In genomic region chr2:225055714-225056113, GRCh38 we compare ENCODE assay signal across 19 cellular contexts. TPM values are rescaled to one million over a fixed set of nuclear protein-coding genes. Genes with fewer than 3 reads are reported as not detected.
DNase-seq lines count a peak whose midpoint lies in the region; ATAC-seq and TF ChIP-seq lines count a peak whose summit lies in the region.
"Had no signal": no experiment of that assay in that cellular context is flagged by ENCODE, and none has a peak within 500 bp of the region (broad histone marks: within the 10 kb centered on the region; RNA-seq: fewer than 3 reads in every experiment).

No MANE protein-coding gene starts in this region.

- no peaks in the 10 kb centered on the region for H3K9me3 Mint-ChIP-seq in activated naive CD8-positive, alpha-beta T cell (ENCODE audit: low read depth)
- H3K9me3 Mint-ChIP-seq in activated naive CD8-positive, alpha-beta T cell treated with anti-CD3 and anti-CD28 coated beads for 36 hours = peaks cover 4% of the 10 kb centered on the region
- peaks cover 20% of the 10 kb centered on the region for H3K9me3 Mint-ChIP-seq in activated CD8-positive, alpha-beta T cell treated with anti-CD3 and anti-CD28 coated beads, Interleukin-2, amount 10 ng/mL, durations not matched to agents 7 days and 5 days (ENCODE audit: insufficient read depth)
- H3K9me3 Mint-ChIP-seq in naive thymus-derived CD8-positive, alpha-beta T cell = peaks cover 0 to 6% (median 0%) of the 10 kb centered on the region in 9 donors

- peaks cover 4% of the 10 kb centered on the region for H3K36me3 Mint-ChIP-seq in activated naive CD8-positive, alpha-beta T cell
- H3K36me3 Mint-ChIP-seq in activated naive CD8-positive, alpha-beta T cell treated with anti-CD3 and anti-CD28 coated beads for 36 hours = peaks cover 2% of the 10 kb centered on the region
- peaks cover 20% of the 10 kb centered on the region for H3K36me3 Mint-ChIP-seq in activated CD8-positive, alpha-beta T cell treated with anti-CD3 and anti-CD28 coated beads, Interleukin-2, amount 10 ng/mL, durations not matched to agents 7 days and 5 days (ENCODE audit: low read depth)
- peaks cover 0 to 5% (median 0%) of the 10 kb centered on the region in 3 donors for H3K36me3 Mint-ChIP-seq in naive thymus-derived CD8-positive, alpha-beta T cell

- peak overlapping the region; percentile 15; the same call in 1 of the 2 replicates for H3K4ac ChIP-seq in IMR-90 (ENCODE audit: low read depth, low read length)

- no peak for DNase-seq in activated naive CD8-positive, alpha-beta T cell treated with anti-CD3 and anti-CD28 coated beads for 36 hours
- DNase-seq in IMR-90 (no peak), HuH-7.5 (ENCODE audit: low spot score) (no peak), NK-92 (lab: John Stamatoyannopoulos, UW; ENCODE audit: unreplicated experiment) (no peak)
- DNase-seq in activated CD8-positive, alpha-beta T cell treated with anti-CD3 and anti-CD28 coated beads, Interleukin-2, amount 10 ng/mL, durations not matched to agents 7 days and 5 days = no peak
- no peak for DNase-seq in naive thymus-derived CD8-positive, alpha-beta T cell
- DNase-seq: ACHN; C1 segment of cervical spinal cord; Caco-2; DMS153; GF-D8; GOT3; NCI-H1105 treated with DMSO at 0.1 percent for 48 hours; NCI-H1694 treated with DMSO at 0.1 percent for 48 hours; NK-92 treated with Interleukin-12 subunit alpha and Interleukin-12 subunit beta, amount 100 ng/mL, for 24 hours; Peyer's patch had no signal

- no peak overlapping the region for H2BK5ac ChIP-seq in IMR-90 (ENCODE audit: low read depth, low read length, poor library complexity, severe bottlenecking)

- in situ Hi-C loops in IMR-90 (cut with MboI; ENCODE audit: low sequenced_read_pairs) = no loop called here

- peak overlapping the region; percentile 50; the same call in 1 of the 2 replicates for H2AK5ac ChIP-seq in IMR-90 (ENCODE audit: low read depth, low read length)

- POLR2A ChIA-PET in IMR-90 (lab: Charles Lee; ENCODE audit: unreplicated experiment) = no interaction called here
- POLR2A ChIA-PET in activated CD8-positive, alpha-beta T cell treated with anti-CD3 and anti-CD28 coated beads, Interleukin-2, amount 10 ng/mL, durations not matched to agents 7 days and 5 days (lab: Charles Lee) = interaction anchor here (1.6 to 5.3 kb wide), 2 partner anchors 14 to 31 kb away, joined by 3 to 155 read pairs; partner anchors contain the start of gene DOCK10
- POLR2A ChIA-PET in naive thymus-derived CD8-positive, alpha-beta T cell (lab: Charles Lee) = interaction anchor here (1.0 to 5.2 kb wide), 3 partner anchors 13 to 25 kb away, joined by 3 to 64 read pairs (median 3); partner anchors contain the start of gene DOCK10

- no peaks in the 10 kb centered on the region for H4K20me1 ChIP-seq in IMR-90 (ENCODE audit: insufficient read depth, low read length)

- H4K91ac ChIP-seq in IMR-90 (ENCODE audit: insufficient read depth, low read depth, low read length) = no peak overlapping the region

- H2BK120ac ChIP-seq in IMR-90 (ENCODE audit: low read depth, low read length) = peak overlapping the region; percentile 61; the same call in 1 of the 2 replicates

- BruUV-seq in IMR-90 (replicated peaks; lab: Mats Ljungman, UMichigan) = no TSS peak

- H4K8ac ChIP-seq in IMR-90 (ENCODE audit: low read depth in 2 of 2, low read length in 2 of 2) = no peak overlapping the region

- H3K9me3 ChIP-seq in IMR-90 (ENCODE audit: control insufficient read depth, insufficient read depth, low read length) = no peaks in the 10 kb centered on the region
- H3K9me3 ChIP-seq: Caco-2, Peyer's patch had no signal

- intact Hi-C loops in IMR-90 (cut with micrococcal nuclease) = no loop called here

- no peak overlapping the region; the same call in 1 of the 2 replicates for H3K14ac ChIP-seq in IMR-90 (replicated peaks; ENCODE audit: low read depth, low read length)

- H3K4me1 ChIP-seq in IMR-90 (ENCODE audit: control insufficient read depth, insufficient read depth, low read length) = no peaks in the 10 kb centered on the region; the same call in 1 of the 2 replicates
- H3K4me1 ChIP-seq: Caco-2, Peyer's patch had no signal

- H3K18ac ChIP-seq in IMR-90 (ENCODE audit: low read depth, low read length) = peak overlapping the region; percentile 53; the same call in 1 of the 2 replicates

- CTCF ChIA-PET in IMR-90 (lab: Yijun Ruan, JAX) = no interaction called here
- CTCF ChIA-PET in activated CD8-positive, alpha-beta T cell treated with anti-CD3 and anti-CD28 coated beads, Interleukin-2, amount 10 ng/mL, durations not matched to agents 7 days and 5 days (lab: Charles Lee) = interaction anchor here (1.3 to 5.3 kb wide), 5 partner anchors 15 to 115 kb away, joined by 3 to 53 read pairs (median 4); partner anchors contain the start of gene DOCK10

- no peak overlapping the region; the same call in 1 of the 2 replicates for H3K23ac ChIP-seq in IMR-90 (ENCODE audit: low read depth, low read length)

- dilution Hi-C loops in IMR-90 (cut with HindIII; ENCODE audit: low sequenced_read_pairs, unreplicated experiment) = no loop called here

- no peaks in the 10 kb centered on the region for H3K79me1 ChIP-seq in IMR-90 (ENCODE audit: low read depth in 1 of 2, low read length in 2 of 2)

- TF ChIP-seq POLR2A in IMR-90 (IDR thresholded peaks at IDR 0.05; ENCODE audit: low read depth, low read length) = no peak

- WGBS in IMR-90 (ENCODE audit: extremely low coverage in 2 of 2, insufficient read length in 1 of 2), 2 experiments = no CpG with 5 or more reads among the region's 1 CpG

- TF ChIP-seq CTCF in IMR-90 (conservative IDR thresholded peaks at IDR 0.05; ENCODE audit: low read depth, low read length) = no peak

- no peaks in the 10 kb centered on the region for H3K9me1 ChIP-seq in IMR-90 (ENCODE audit: insufficient read depth, low read length)

- H3K27ac ChIP-seq in IMR-90 (ENCODE audit: insufficient read depth, low read length) = no peak overlapping the region

- no peak overlapping the region for H2AFZ ChIP-seq in IMR-90 (replicated peaks; ENCODE audit: low read length, poor library complexity)

- TF ChIP-seq RAD21 in IMR-90 (IDR thresholded peaks at IDR 0.05; ENCODE audit: low read length) = no peak

- H3K4me3 ChIP-seq in IMR-90 (ENCODE audit: insufficient read depth, low read depth, low read length) = no peak overlapping the region
- H3K4me3 ChIP-seq: GM12878, K562, Peyer's patch had no signal

- no peak for ATAC-seq in IMR-90 (ENCODE audit: low read depth)
- peak; percentile 13 for ATAC-seq in activated CD8-positive, alpha-beta T cell treated with anti-CD3 and anti-CD28 coated beads, Interleukin-2, amount 10 ng/mL, durations not matched to agents 7 days and 5 days
- ATAC-seq in naive thymus-derived CD8-positive, alpha-beta T cell = no peak
- ATAC-seq: GM12878, K562 had no signal

- H3K4me1 Mint-ChIP-seq in activated naive CD8-positive, alpha-beta T cell (ENCODE audit: low read depth) = peaks cover 82% of the 10 kb centered on the region
- H3K4me1 Mint-ChIP-seq in activated naive CD8-positive, alpha-beta T cell treated with anti-CD3 and anti-CD28 coated beads for 36 hours = peaks cover 41% of the 10 kb centered on the region
- H3K4me1 Mint-ChIP-seq in activated CD8-positive, alpha-beta T cell treated with anti-CD3 and anti-CD28 coated beads, Interleukin-2, amount 10 ng/mL, durations not matched to agents 7 days and 5 days (ENCODE audit: low read depth) = peaks cover 67% of the 10 kb centered on the region
- peaks cover 8 to 73% (median 55%) of the 10 kb centered on the region in 4 donors for H3K4me1 Mint-ChIP-seq in naive thymus-derived CD8-positive, alpha-beta T cell

- H3K4me3 Mint-ChIP-seq in activated naive CD8-positive, alpha-beta T cell = no peak overlapping the region
- no peak overlapping the region for H3K4me3 Mint-ChIP-seq in activated naive CD8-positive, alpha-beta T cell treated with anti-CD3 and anti-CD28 coated beads for 36 hours
- peak overlapping the region; percentile 17 for H3K4me3 Mint-ChIP-seq in activated CD8-positive, alpha-beta T cell treated with anti-CD3 and anti-CD28 coated beads, Interleukin-2, amount 10 ng/mL, durations not matched to agents 7 days and 5 days
- H3K4me3 Mint-ChIP-seq in naive thymus-derived CD8-positive, alpha-beta T cell = peak overlapping the region in 7 of 10 donors; percentile 19 to 55 (median 39)

- no peak overlapping the region for H3K9ac ChIP-seq in IMR-90 (ENCODE audit: low read depth, low read length)

- H3K27me3 Mint-ChIP-seq in activated naive CD8-positive, alpha-beta T cell = no peaks in the 10 kb centered on the region
- H3K27me3 Mint-ChIP-seq in activated naive CD8-positive, alpha-beta T cell treated with anti-CD3 and anti-CD28 coated beads for 36 hours = no peaks in the 10 kb centered on the region
- no peaks in the 10 kb centered on the region for H3K27me3 Mint-ChIP-seq in activated CD8-positive, alpha-beta T cell treated with anti-CD3 and anti-CD28 coated beads, Interleukin-2, amount 10 ng/mL, durations not matched to agents 7 days and 5 days (ENCODE audit: low read depth)
- no peaks in the 10 kb centered on the region for H3K27me3 Mint-ChIP-seq in naive thymus-derived CD8-positive, alpha-beta T cell

- H2BK20ac ChIP-seq in IMR-90 (ENCODE audit: low read depth, low read length) = 0 out of 2 replicates have a peak overlapping the region, but pooled peaks have one; percentile 1

- no peaks in the 10 kb centered on the region for H3K27me3 ChIP-seq in IMR-90 (ENCODE audit: control insufficient read depth, insufficient read depth, low read length)
- H3K27me3 ChIP-seq: Peyer's patch had no signal

- H3K56ac ChIP-seq in IMR-90 (ENCODE audit: extremely low read depth, insufficient read depth, low read length) = no peak overlapping the region; the same call in 1 of the 2 replicates

- no peak overlapping the region for H3K4me2 ChIP-seq in IMR-90 (ENCODE audit: low read depth, low read length)

- H2AK9ac ChIP-seq in IMR-90 (replicated peaks; ENCODE audit: low read depth, low read length, poor library complexity) = no peak overlapping the region

- H4K5ac ChIP-seq in IMR-90 (ENCODE audit: low read depth, low read length) = no peak overlapping the region

- H3K27ac Mint-ChIP-seq in activated naive CD8-positive, alpha-beta T cell = peak overlapping the region; percentile 58
- H3K27ac Mint-ChIP-seq in activated naive CD8-positive, alpha-beta T cell treated with anti-CD3 and anti-CD28 coated beads for 36 hours = no peak overlapping the region
- H3K27ac Mint-ChIP-seq in activated CD8-positive, alpha-beta T cell treated with anti-CD3 and anti-CD28 coated beads, Interleukin-2, amount 10 ng/mL, durations not matched to agents 7 days and 5 days = peak overlapping the region; percentile 81
- H3K27ac Mint-ChIP-seq in naive thymus-derived CD8-positive, alpha-beta T cell = peak overlapping the region; percentile 33 to 92 (median 80)

- no peaks in the 10 kb centered on the region for H3K36me3 ChIP-seq in IMR-90 (ENCODE audit: control insufficient read depth, insufficient read depth, low read length)
- H3K36me3 ChIP-seq: Peyer's patch had no signal

- peak overlapping the region; percentile 90; the same call in 2 of the 3 replicates for H2BK15ac ChIP-seq in IMR-90 (ENCODE audit: low read depth, low read length)

RNA-seq across cellular contexts. Expression of gene DOCK10, which starts 13.4 kb away (rescaled TPM):
- total RNA-seq in activated naive CD8-positive, alpha-beta T cell treated with anti-CD3 and anti-CD28 coated beads for 36 hours = 100 to 1,000 TPM; 154 to 159 TPM
- total RNA-seq in IMR-90 (2012; rRNA removed) = 63.6 and 75.3 TPM in 2 replicates
- 46.7 and 58.6 TPM in 2 replicates for polyA plus RNA-seq in IMR-90 (2012; rRNA removed)
- 15.4 and 38.0 TPM in 2 replicates for polyA plus RNA-seq in IMR-90 (2012; cell fraction: cytosol; rRNA removed)
- 38.5 and 130 TPM in 2 replicates for polyA plus RNA-seq in IMR-90 (2012; cell fraction: nucleus; rRNA removed; ENCODE audit: low replicate concordance)
- 100 to 1,000 TPM; 343 to 344 TPM for total RNA-seq in activated CD8-positive, alpha-beta T cell treated with anti-CD3 and anti-CD28 coated beads, Interleukin-2, amount 10 ng/mL, durations not matched to agents 7 days and 5 days
- total RNA-seq in naive thymus-derived CD8-positive, alpha-beta T cell = 100 to 1,000 TPM; 165 to 180 TPM
- 10 to 100 TPM; 34.1 to 57.9 (median 47.8) TPM for polyA plus RNA-seq in naive thymus-derived CD8-positive, alpha-beta T cell
- total RNA-seq: Caco-2 had no signal

Comparison
In these comparisons a context has a peak if more than half of its experiments do, and no peak if none do; other contexts are left out.
1. H3K4me3 Mint-ChIP-seq: peak in activated CD8-positive, alpha-beta T cell treated with anti-CD3 and anti-CD28 coated beads, Interleukin-2, amount 10 ng/mL, durations not matched to agents 7 days and 5 days (single experiment) and naive thymus-derived CD8-positive, alpha-beta T cell (7 of 10); none in activated naive CD8-positive, alpha-beta T cell (single experiment) and activated naive CD8-positive, alpha-beta T cell treated with anti-CD3 and anti-CD28 coated beads for 36 hours (single experiment).